1 cellular context compared by ENCODE assay signal in genomic region chr22:20972933-20973577, GRCh38.
TF ChIP-seq lines count a peak whose summit lies in the region.

No MANE protein-coding gene starts in this region.

TF ChIP-seq in HepG2, 621 proteins besides CTCF, POLR2A, EP300 and RAD21:
- no peak for TF ChIP-seq ZUFSP (CRISPR knock-in tag; IDR thresholded peaks at IDR 0.05; ENCODE audit: borderline replicate concordance)
- peak; percentile 23 for TF ChIP-seq AGO2 (optimal IDR thresholded peaks at IDR 0.05; ENCODE audit: low read depth, low read length)
